Comparison of ENCODE assay signal across 23 cellular contexts in the genomic region with DNA sequence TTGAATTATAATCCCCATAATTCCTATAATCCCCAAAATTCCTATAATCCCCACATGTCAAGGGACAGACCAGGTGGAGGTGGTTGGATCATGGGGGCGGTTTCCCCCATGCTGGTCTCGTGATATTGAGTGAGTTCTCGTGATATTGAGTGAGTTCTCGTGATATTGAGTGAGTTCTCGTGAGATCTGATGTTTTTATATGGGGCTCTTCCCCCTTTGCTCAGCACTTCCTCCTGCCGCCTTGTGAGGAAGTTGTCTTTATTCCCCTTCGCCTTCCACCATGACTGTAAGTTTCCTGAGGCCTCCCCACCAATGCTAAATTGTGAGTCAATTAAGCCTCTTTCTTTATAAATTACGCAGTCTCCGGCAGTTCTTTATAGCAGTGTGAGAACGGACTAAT. TPM values are rescaled to one million over a fixed set of nuclear protein-coding genes. Genes with fewer than 3 reads are reported as not detected.
DNase-seq lines count a peak whose midpoint lies in the region; ATAC-seq, FAIRE-seq and TF ChIP-seq lines count a peak whose summit lies in the region.
"Had no signal": no experiment of that assay in that cellular context is flagged by ENCODE, and none has a peak within 500 bp of the region (broad histone marks: within the 10 kb centered on the region; RNA-seq: fewer than 3 reads in every experiment).

No MANE protein-coding gene starts in this region.

- WGBS in HepG2 (ENCODE audit: low lambda C conversion rate): 25% methylated on average over 10 of the region's 10 CpGs
- WGBS in right lobe of liver (ENCODE audit: insufficient coverage, low coverage, low lambda C conversion rate, missing lambda C conversion rate): 65% methylated on average over 8 of the region's 10 CpGs
- 82% methylated on average over 10 of the region's 10 CpGs for WGBS in mammary epithelial cell (ENCODE audit: low coverage, missing lambda C conversion rate)

- no peak for ATAC-seq in HepG2
- ATAC-seq in right lobe of liver: no peak
- ATAC-seq: HCT116 had no signal

- H3K9me3 Mint-ChIP-seq in osteocyte (ENCODE audit: unreplicated experiment): no peaks in the 10 kb centered on the region
- H3K9me3 Mint-ChIP-seq: IgD-negative memory B cell had no signal

- H4K20me1 ChIP-seq in HepG2 (ENCODE audit: insufficient read depth, low read length) (no peaks in the 10 kb centered on the region), OCI-LY7 (ENCODE audit: insufficient read depth, low read length) (no peaks in the 10 kb centered on the region), mammary epithelial cell (ENCODE audit: insufficient read depth, low read length) (no peaks in the 10 kb centered on the region)

- no peaks in the 10 kb centered on the region for H3K27me3 Mint-ChIP-seq in osteocyte (ENCODE audit: unreplicated experiment)
- H3K27me3 Mint-ChIP-seq: IgD-negative memory B cell had no signal

- H2AFZ ChIP-seq in HepG2 (ENCODE audit: low read length) (no peak overlapping the region), OCI-LY7 (ENCODE audit: low read length) (no peak overlapping the region), mammary epithelial cell (ENCODE audit: low read depth, low read length) (no peak overlapping the region)

- H3K4me2 ChIP-seq in HepG2 (ENCODE audit: low read depth, low read length) (no peak overlapping the region), OCI-LY7 (ENCODE audit: low read length) (no peak overlapping the region), mammary epithelial cell (ENCODE audit: insufficient read depth, low read depth, low read length) (no peak overlapping the region)

- H3K36me3 Mint-ChIP-seq in osteocyte (ENCODE audit: unreplicated experiment): no peaks in the 10 kb centered on the region
- H3K36me3 Mint-ChIP-seq: CD4-positive, CD25-positive, alpha-beta regulatory T cell; CD8-positive, alpha-beta memory T cell; IgD-negative memory B cell had no signal

- DNase-seq in HepG2 (ENCODE audit: low spot score): no peak
- no peak for DNase-seq in right lobe of liver
- peak; percentile 50 for DNase-seq in NB4 (ENCODE audit: low read depth)
- peak; percentile 15 for DNase-seq in islet precursor cell
- DNase-seq in osteocyte (ENCODE audit: extremely low spot score, unreplicated experiment): no peak
- no peak for DNase-seq in OCI-LY7 (ENCODE audit: low spot score)
- DNase-seq in mammary epithelial cell: no peak
- DNase-seq in epidermal melanocyte (ENCODE audit: insufficient read length, low spot score): no peak
- DNase-seq: C1 segment of cervical spinal cord; CD4-positive, CD25-positive, alpha-beta regulatory T cell; CD8-positive, alpha-beta memory T cell; COR-L47; DMS 273 treated with DMSO at 0.1 percent for 48 hours; DMS53; DND-41; GOT3; HFFc6 had no signal

- CTCF ChIA-PET in HepG2 (lab: Yijun Ruan, JAX; ENCODE audit: low intra/inter-chr PET ratio, low total read pairs) (no interaction called here), OCI-LY7 (lab: Charles Lee; ENCODE audit: unreplicated experiment) (no interaction called here), mammary epithelial cell (lab: Charles Lee; ENCODE audit: low non-redundant PET) (no interaction called here)

- H3K4me3 ChIP-seq in HepG2 (replicated peaks in 1 of 3; ENCODE audit: insufficient read depth in 1 of 3, low read depth in 2 of 3, low read length in 3 of 3): no peak overlapping the region
- H3K4me3 ChIP-seq in right lobe of liver: no peak overlapping the region
- no peak overlapping the region for H3K4me3 ChIP-seq in NB4 (ENCODE audit: low read depth, low read length)
- H3K4me3 ChIP-seq in OCI-LY7 (ENCODE audit: low read depth, low read length, poor library complexity, severe bottlenecking): no peak overlapping the region
- H3K4me3 ChIP-seq in mammary epithelial cell (replicated peaks in 1 of 3; ENCODE audit: insufficient read depth in 1 of 3, low read depth in 2 of 3, low read length in 3 of 3): no peak overlapping the region

- H3K27ac Mint-ChIP-seq in osteocyte (ENCODE audit: unreplicated experiment): no peak overlapping the region
- H3K27ac Mint-ChIP-seq: CD4-positive, CD25-positive, alpha-beta regulatory T cell; HFFc6; IgD-negative memory B cell had no signal

- intact Hi-C loops in HepG2 (cut with micrococcal nuclease; ENCODE audit: unreplicated experiment): no loop called here
- intact Hi-C loops in right lobe of liver (cut with DNase I): no loop called here
- intact Hi-C loops in OCI-LY7 (cut with micrococcal nuclease; ENCODE audit: unreplicated experiment): no loop called here
- intact Hi-C loops in mammary epithelial cell (cut with micrococcal nuclease): no loop called here

- POLR2A ChIA-PET in HepG2 (lab: Yijun Ruan, JAX): no interaction called here
- POLR2A ChIA-PET in OCI-LY7 (lab: Charles Lee): interaction anchor here (0.6 kb wide), 1 partner anchor 26 kb away, joined by 3 read pairs; no protein-coding TSS in a partner anchor

- no peak for TF ChIP-seq POLR2A in HepG2 (IDR thresholded peaks at IDR 0.05; ENCODE audit: insufficient read depth in 1 of 2, low read depth in 2 of 2, low read length in 2 of 2)
- TF ChIP-seq POLR2A in right lobe of liver (IDR thresholded peaks at IDR 0.05): no peak
- no peak for TF ChIP-seq POLR2A in NB4 (IDR thresholded peaks at IDR 0.05; ENCODE audit: extremely low read depth, insufficient read length)

- no peaks in the 10 kb centered on the region for H3K9me2 ChIP-seq in OCI-LY7 (ENCODE audit: insufficient read depth, low read length)

- H3K79me2 ChIP-seq in HepG2 (ENCODE audit: insufficient read depth, low read length): no peaks in the 10 kb centered on the region
- H3K79me2 ChIP-seq in OCI-LY7 (ENCODE audit: insufficient read depth, low read depth, low read length): no peaks in the 10 kb centered on the region
- H3K79me2 ChIP-seq in mammary epithelial cell (ENCODE audit: insufficient read depth, low read length): no peaks in the 10 kb centered on the region

- H3K36me3 ChIP-seq in HepG2 (replicated peaks in 1 of 2; ENCODE audit: control insufficient read depth in 1 of 2, insufficient read depth in 2 of 2, low read length in 2 of 2) (no peaks in the 10 kb centered on the region), right lobe of liver (no peaks in the 10 kb centered on the region), OCI-LY7 (ENCODE audit: insufficient read depth, low read length) (no peaks in the 10 kb centered on the region), mammary epithelial cell (ENCODE audit: insufficient read depth, low read length) (no peaks in the 10 kb centered on the region)

- no peak overlapping the region for H3K4me3 Mint-ChIP-seq in osteocyte (ENCODE audit: unreplicated experiment)
- H3K4me3 Mint-ChIP-seq: CD8-positive, alpha-beta memory T cell; HFFc6; IgD-negative memory B cell had no signal

- H3K4me1 Mint-ChIP-seq in osteocyte (ENCODE audit: unreplicated experiment): peaks cover 12% of the 10 kb centered on the region

- TF ChIP-seq CTCF in HepG2 (CRISPR knock-in tag; IDR thresholded peaks at IDR 0.05) (no peak), right lobe of liver (IDR thresholded peaks at IDR 0.05) (no peak), NB4 (IDR thresholded peaks at IDR 0.05; ENCODE audit: low read depth, low read length) (no peak), osteocyte (IDR thresholded peaks at IDR 0.05) (no peak), OCI-LY7 (conservative IDR thresholded peaks at IDR 0.05; ENCODE audit: low read length) (no peak), mammary epithelial cell (conservative IDR thresholded peaks at IDR 0.05 in 1 of 2, IDR thresholded peaks at IDR 0.05 in 1 of 2; ENCODE audit: extremely low read depth in 1 of 2, insufficient read depth in 1 of 2, low read depth in 1 of 2, low read length in 2 of 2) (no peak)

- dilution Hi-C loops in mammary epithelial cell (cut with HindIII; ENCODE audit: low sequenced_read_pairs): no loop called here

- no peak overlapping the region for H3K9ac ChIP-seq in HepG2 (ENCODE audit: insufficient read depth, low read depth, low read length)
- H3K9ac ChIP-seq in mammary epithelial cell (ENCODE audit: insufficient read depth, low read length): no peak overlapping the region

- H3K27ac ChIP-seq in HepG2 (ENCODE audit: extremely low read length, insufficient read depth, low read length) (no peak overlapping the region), right lobe of liver (no peak overlapping the region), OCI-LY7 (ENCODE audit: low read depth, low read length, poor library complexity, severe bottlenecking) (no peak overlapping the region), mammary epithelial cell (ENCODE audit: insufficient read depth, low read depth, low read length) (no peak overlapping the region)

- no peak for FAIRE-seq in HepG2 (lab: Jason Lieb, UNC)
- FAIRE-seq: G401.6, GM12891, HTR-8/SVneo had no signal

- H3K9me3 ChIP-seq in HepG2 (ENCODE audit: low read length) (no peaks in the 10 kb centered on the region), right lobe of liver (no peaks in the 10 kb centered on the region), OCI-LY7 (ENCODE audit: low read length) (no peaks in the 10 kb centered on the region), mammary epithelial cell (replicated peaks; ENCODE audit: insufficient read depth, low read length) (no peaks in the 10 kb centered on the region)

- no peak for TF ChIP-seq RAD21 in HepG2 (CRISPR knock-in tag; IDR thresholded peaks at IDR 0.05)

- H3K4me1 ChIP-seq in HepG2 (ENCODE audit: insufficient read depth, low read length) (no peaks in the 10 kb centered on the region), right lobe of liver (no peaks in the 10 kb centered on the region), OCI-LY7 (ENCODE audit: insufficient read depth, low read length, poor library complexity, severe bottlenecking) (no peaks in the 10 kb centered on the region), mammary epithelial cell (ENCODE audit: insufficient read depth, low read length) (peaks cover 21% of the 10 kb centered on the region)

- no TSS peak for BruUV-seq in HepG2 (replicated peaks; lab: Mats Ljungman, UMichigan)
- BruUV-seq in OCI-LY7 (replicated peaks; lab: Mats Ljungman, UMichigan): no TSS peak
- BruUV-seq in mammary epithelial cell (replicated peaks; lab: Mats Ljungman, UMichigan): no TSS peak

- H3K27me3 ChIP-seq in HepG2 (ENCODE audit: control insufficient read depth in 1 of 2, insufficient read depth in 2 of 2, low read length in 2 of 2) (peaks cover 0 to 39% of the 10 kb centered on the region in 2 experiments), right lobe of liver (no peaks in the 10 kb centered on the region), mammary epithelial cell (ENCODE audit: insufficient read depth, low read length) (no peaks in the 10 kb centered on the region)

- TF ChIP-seq EP300 in HepG2 (IDR thresholded peaks at IDR 0.05; ENCODE audit: low read depth in 2 of 2, low read length in 2 of 2) (no peak), HepG2 (CRISPR knock-in tag; IDR thresholded peaks at IDR 0.05; ENCODE audit: borderline replicate concordance) (no peak)

- in situ Hi-C loops in HepG2 (cut with HindIII; ENCODE audit: extremely low pct_ligation_motif_present, low pct_unique_long_range_greater_than_20kb): loop anchor here (10.0 kb wide), 1 partner anchor 69 kb away; no protein-coding TSS in a partner anchor
- in situ Hi-C loops in mammary epithelial cell (cut with MboI; ENCODE audit: low sequenced_read_pairs in 2 of 2): loop anchor here in 1 of 2 donors (10.0 kb wide), 1 partner anchor 79 kb away; no protein-coding TSS in a partner anchor

RNA-seq across cellular contexts. Expression of a gene that starts 36.6 kb away (rescaled TPM):
- total RNA-seq in HepG2 (2016; rRNA removed; fragmentation: Illumina TruSeq; extraction: Trizol) (0.07 TPM in 1 of 2 replicates, not detected in the other), right lobe of liver (not detected), osteocyte (0.26 and 0.54 TPM in 2 replicates), OCI-LY7 (2022) (not detected in 2 replicates), mammary epithelial cell (not detected)
- not detected in 2 replicates for total RNA-seq in HepG2 (2016; cell fraction: cytosol; rRNA removed; fragmentation: Illumina TruSeq; extraction: Trizol; ENCODE audit: low read depth)
- not detected in 2 replicates for total RNA-seq in HepG2 (2016; cell fraction: insoluble cytoplasmic fraction; rRNA removed; fragmentation: Illumina TruSeq; extraction: Trizol)
- total RNA-seq in HepG2 (2016; cell fraction: membrane; rRNA removed; fragmentation: Illumina TruSeq; extraction: Trizol): 0.07 TPM in 1 of 2 replicates, not detected in the other
- 0.12 and 0.13 TPM in 2 replicates for total RNA-seq in HepG2 (2016; cell fraction: nucleus; rRNA removed; fragmentation: Illumina TruSeq; extraction: Trizol)
- polyA plus RNA-seq in HepG2 (2011; rRNA removed) (0.01 TPM in 1 of 2 replicates, not detected in the other), mammary epithelial cell (not detected)
- not detected in 2 replicates for polyA plus RNA-seq in HepG2 (2011; cell fraction: cytosol; rRNA removed)
- polyA plus RNA-seq in HepG2 (2011; cell fraction: nucleus; rRNA removed): 0.10 and 0.13 TPM in 2 replicates
- polyA plus RNA-seq in HepG2 (2012): not detected in 2 replicates
- polyA plus RNA-seq in HepG2 (2016; cell fraction: cytosol; fragmentation: Illumina TruSeq; extraction: Trizol; ENCODE audit: low read depth): not detected in 2 replicates
- not detected in 2 replicates for polyA plus RNA-seq in HepG2 (2016; cell fraction: insoluble cytoplasmic fraction; fragmentation: Illumina TruSeq; extraction: Trizol; ENCODE audit: low read depth)
- polyA plus RNA-seq in HepG2 (2016; cell fraction: membrane; fragmentation: Illumina TruSeq; extraction: Trizol; ENCODE audit: low read depth): not detected in 2 replicates
- 0.16 TPM in 1 of 2 replicates, not detected in the other for polyA plus RNA-seq in HepG2 (2016; cell fraction: nucleus; fragmentation: Illumina TruSeq; extraction: Trizol; ENCODE audit: insufficient read depth, low read depth)
- 0.07 TPM in 1 of 2 replicates, not detected in the other for polyA minus RNA-seq in HepG2 (2011; rRNA and poly(A)+ RNA removed; ENCODE audit: low replicate concordance)
- not detected in 2 replicates for polyA minus RNA-seq in HepG2 (2011; cell fraction: cytosol; rRNA and poly(A)+ RNA removed)
- 0.13 TPM in 1 of 2 replicates, not detected in the other for polyA minus RNA-seq in HepG2 (2011; cell fraction: nucleus; rRNA and poly(A)+ RNA removed)
- not detected in 2 replicates for total RNA-seq in OCI-LY7 (2014; rRNA removed; shearing (Covaris generic))
- polyA minus RNA-seq in mammary epithelial cell: not detected
- total RNA-seq: A673; CD4-positive, CD25-positive, alpha-beta regulatory T cell; CD8-positive, alpha-beta memory T cell had no signal
- polyA plus RNA-seq: CD4-positive, CD25-positive, alpha-beta regulatory T cell; CD8-positive, alpha-beta memory T cell; IgD-negative memory B cell had no signal

RNA-seq across cellular contexts. Expression of a gene that starts 48.9 kb away (rescaled TPM):
- total RNA-seq in HepG2 (2016; rRNA removed; fragmentation: Illumina TruSeq; extraction: Trizol): 0.38 and 0.58 TPM in 2 replicates
- total RNA-seq in HepG2 (2016; cell fraction: cytosol; rRNA removed; fragmentation: Illumina TruSeq; extraction: Trizol; ENCODE audit: low read depth): not detected in 2 replicates
- 0.79 and 0.80 TPM in 2 replicates for total RNA-seq in HepG2 (2016; cell fraction: insoluble cytoplasmic fraction; rRNA removed; fragmentation: Illumina TruSeq; extraction: Trizol)
- total RNA-seq in HepG2 (2016; cell fraction: membrane; rRNA removed; fragmentation: Illumina TruSeq; extraction: Trizol): 0.31 and 0.65 TPM in 2 replicates
- 0.25 and 0.96 TPM in 2 replicates for total RNA-seq in HepG2 (2016; cell fraction: nucleus; rRNA removed; fragmentation: Illumina TruSeq; extraction: Trizol)
- 0.60 and 0.61 TPM in 2 replicates for polyA plus RNA-seq in HepG2 (2011; rRNA removed)
- polyA plus RNA-seq in HepG2 (2011; cell fraction: cytosol; rRNA removed): 0.49 and 0.76 TPM in 2 replicates
- 1.9 and 3.1 TPM in 2 replicates for polyA plus RNA-seq in HepG2 (2011; cell fraction: nucleus; rRNA removed)
- polyA plus RNA-seq in HepG2 (2012): 0.36 and 1.1 TPM in 2 replicates
- polyA plus RNA-seq in HepG2 (2016; cell fraction: cytosol; fragmentation: Illumina TruSeq; extraction: Trizol; ENCODE audit: low read depth): 0.23 and 0.32 TPM in 2 replicates
- polyA plus RNA-seq in HepG2 (2016; cell fraction: insoluble cytoplasmic fraction; fragmentation: Illumina TruSeq; extraction: Trizol; ENCODE audit: low read depth): 0.38 and 0.51 TPM in 2 replicates
- polyA plus RNA-seq in HepG2 (2016; cell fraction: membrane; fragmentation: Illumina TruSeq; extraction: Trizol; ENCODE audit: low read depth): 0.31 and 0.38 TPM in 2 replicates
- polyA plus RNA-seq in HepG2 (2016; cell fraction: nucleus; fragmentation: Illumina TruSeq; extraction: Trizol; ENCODE audit: insufficient read depth, low read depth): 1.5 and 1.9 TPM in 2 replicates
- polyA minus RNA-seq in HepG2 (2011; rRNA and poly(A)+ RNA removed; ENCODE audit: low replicate concordance): 0.44 and 0.58 TPM in 2 replicates
- polyA minus RNA-seq in HepG2 (2011; cell fraction: cytosol; rRNA and poly(A)+ RNA removed): 0.79 TPM in 1 of 2 replicates, not detected in the other
- 0.25 and 0.77 TPM in 2 replicates for polyA minus RNA-seq in HepG2 (2011; cell fraction: nucleus; rRNA and poly(A)+ RNA removed)
- under 1 TPM in 5 of 6 experiments, not detected in 1; 0.24 to 0.80 (median 0.74) TPM for total RNA-seq in right lobe of liver
- total RNA-seq in osteocyte: 10.3 and 10.7 TPM in 2 replicates
- total RNA-seq in OCI-LY7 (2014; rRNA removed; shearing (Covaris generic)): not detected in 2 replicates
- not detected in 2 replicates for total RNA-seq in OCI-LY7 (2022)
- total RNA-seq in mammary epithelial cell: not detected
- polyA plus RNA-seq in mammary epithelial cell: not detected
- polyA minus RNA-seq in mammary epithelial cell: not detected
- total RNA-seq: CD4-positive, CD25-positive, alpha-beta regulatory T cell; CD8-positive, alpha-beta memory T cell had no signal
- polyA plus RNA-seq: CD4-positive, CD25-positive, alpha-beta regulatory T cell; CD8-positive, alpha-beta memory T cell; IgD-negative memory B cell had no signal

Comparison
In these comparisons a context has a peak if more than half of its experiments do, and no peak if none do; other contexts are left out.
1. DNase-seq: peak in NB4 (single experiment) and islet precursor cell (single experiment); none in HepG2 (single experiment), right lobe of liver (0 of 3), osteocyte (single experiment), OCI-LY7 (single experiment), mammary epithelial cell (single experiment) and epidermal melanocyte (single experiment).